In the genomic region with DNA sequence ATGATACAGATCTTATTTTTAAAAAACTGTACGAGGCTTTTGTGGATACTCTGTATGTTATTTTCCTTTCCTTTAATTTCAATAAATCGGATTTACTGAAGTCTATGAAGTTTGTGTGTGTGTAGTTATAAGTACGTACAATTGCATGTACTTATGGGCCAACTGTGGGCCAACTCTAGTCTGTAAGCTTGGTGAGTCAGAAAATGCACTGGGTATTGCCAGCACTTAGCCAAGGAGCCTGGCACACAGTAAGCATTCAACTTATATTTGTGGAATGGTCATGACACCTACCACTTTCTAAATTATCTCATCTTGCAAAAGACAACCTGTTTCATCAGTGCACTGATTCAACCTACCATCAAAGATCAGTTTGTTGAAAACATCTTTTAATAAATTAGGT, we compare ENCODE assay signal across 21 cellular contexts.
"Had no signal": no experiment of that assay in that cellular context is flagged by ENCODE, and none has a peak within 500 bp of the region (broad histone marks: within the 10 kb centered on the region; RNA-seq: fewer than 3 reads in every experiment).

No MANE protein-coding gene starts in this region.

- H3K27ac ChIP-seq: RWPE1 had no signal

- FAIRE-seq: HepG2 had no signal

- DNase-seq: IMR-90, Karpas-422, KG1, MV-4-11, NCI-H1048, NCI-H1436 treated with DMSO at 0.1 percent for 48 hours, NCI-H1694, NCI-H187 treated with DMSO at 0.1 percent for 48 hours, NCI-H2029 treated with DMSO at 0.1 percent for 48 hours, NCI-H2171, NCI-H226, NCI-H510A, NCI-H524 treated with DMSO at 0.1 percent for 48 hours, NCI-H69, NCI-H774, PC-3, SHP77 had no signal

- ATAC-seq: HepG2, Panc1, PC-3, SK-N-SH treated with all-trans-retinoic acid at 6 μM for 48 hours had no signal
